ENCODE assay signal across 8 cellular contexts in the genomic region with DNA sequence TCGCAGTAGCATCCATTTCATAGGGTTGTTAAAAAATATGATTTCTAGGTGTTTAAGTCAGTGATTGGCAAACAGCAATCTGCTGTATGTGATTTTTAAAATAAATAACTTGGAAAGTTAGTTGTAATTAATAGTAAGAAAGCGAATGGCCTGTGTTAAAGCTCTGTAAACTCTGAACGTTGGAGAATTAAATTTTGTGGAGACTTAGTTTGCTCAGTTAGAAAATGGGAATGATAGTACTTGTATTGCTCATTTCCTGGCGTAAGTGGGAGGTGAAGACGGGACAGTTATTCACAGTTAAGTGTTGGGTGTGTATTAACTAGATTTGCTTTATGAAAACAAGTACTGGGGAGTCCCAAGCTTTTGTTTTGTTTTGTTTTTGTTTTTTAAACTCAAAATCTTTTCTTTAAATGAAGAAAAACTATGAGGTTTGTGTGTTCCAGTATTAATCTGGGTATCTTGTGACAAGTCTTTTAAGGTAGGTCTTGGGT. TPM values are rescaled to one million over a fixed set of nuclear protein-coding genes. Genes with fewer than 3 reads are reported as not detected.
A peak's percentile ranks its signal among the peaks of the same experiment; 100 is the strongest.
DNase-seq lines count a peak whose midpoint lies in the region; ATAC-seq and TF ChIP-seq lines count a peak whose summit lies in the region.

No MANE protein-coding gene starts in this region.

- no peaks in the 10 kb centered on the region for H3K36me3 ChIP-seq in endocrine pancreas (ENCODE audit: control insufficient read depth, insufficient read depth, low read length)
- H3K36me3 ChIP-seq in neutrophil = peaks cover 8% of the 10 kb centered on the region

- no peak for TF ChIP-seq CTCF in neutrophil (IDR thresholded peaks at IDR 0.05)

- H3K4me3 ChIP-seq in endocrine pancreas (ENCODE audit: control insufficient read depth, insufficient read depth, low read length) (peak overlapping the region; percentile 89), neutrophil (ENCODE audit: low read depth in 1 of 2, low read length in 1 of 2) (peak overlapping the region; percentile 79)

- peak overlapping the region; percentile 42 for H3K9ac ChIP-seq in endocrine pancreas (ENCODE audit: control insufficient read depth, insufficient read depth, low read length)

- ATAC-seq in GM19351 (IDR thresholded peaks at IDR 0.05; ENCODE audit: unreplicated experiment) = no peak

- H3K9me3 ChIP-seq in endocrine pancreas (ENCODE audit: control insufficient read depth, low read length) (no peaks in the 10 kb centered on the region), neutrophil (no peaks in the 10 kb centered on the region)

- peak overlapping the region; percentile 97 for H3K27ac ChIP-seq in neutrophil

- H3K27me3 ChIP-seq in endocrine pancreas (ENCODE audit: control insufficient read depth, insufficient read depth, low read length) (no peaks in the 10 kb centered on the region), neutrophil (no peaks in the 10 kb centered on the region)

- peaks cover 22% of the 10 kb centered on the region for H3K4me1 ChIP-seq in endocrine pancreas (ENCODE audit: control insufficient read depth, insufficient read depth, low read length)
- H3K4me1 ChIP-seq in neutrophil (ENCODE audit: control insufficient read depth in 1 of 2, insufficient read depth in 1 of 2, low read depth in 1 of 2, low read length in 1 of 2) = peaks cover 20 to 22% of the 10 kb centered on the region in 2 experiments

- DNase-seq in DMS53 (lab: John Stamatoyannopoulos, UW) = peak; percentile 21
- peak; percentile 26 for DNase-seq in NCI-H460 (ENCODE audit: extremely low read depth, low read depth)
- no peak for DNase-seq in AML-193 (lab: John Stamatoyannopoulos, UW)
- no peak for DNase-seq in GM03348 (ENCODE audit: low spot score)
- DNase-seq in NCI-H187 treated with DMSO at 0.1 percent for 48 hours (lab: John Stamatoyannopoulos, UW) = no peak

RNA-seq across cellular contexts. Expression of gene CACYBP, which starts 1.0 kb away (rescaled TPM):
- total RNA-seq in NCI-H460 (2014; rRNA removed; shearing (Covaris generic)) = 644 and 1,006 TPM in 2 replicates
- polyA plus RNA-seq in NCI-H460 (2014; cell fraction: nucleus; rRNA removed) = 314 and 375 TPM in 2 replicates

RNA-seq across cellular contexts. Expression of gene MRPS14, which starts 22.5 kb away (rescaled TPM):
- total RNA-seq in NCI-H460 (2014; rRNA removed; shearing (Covaris generic)) = 45.5 and 55.1 TPM in 2 replicates
- polyA plus RNA-seq in NCI-H460 (2014; cell fraction: nucleus; rRNA removed) = 32.6 and 33.8 TPM in 2 replicates

Comparison
In these comparisons a context has a peak if more than half of its experiments do, and no peak if none do; other contexts are left out.
1. DNase-seq: peak in DMS53 (single experiment) and NCI-H460 (single experiment); none in AML-193 (0 of 2), GM03348 (single experiment) and NCI-H187 treated with DMSO at 0.1 percent for 48 hours (single experiment).